ENCODE assay signal across 1 cellular context in genomic region chr16:30355144-30355953, GRCh38.
TF ChIP-seq lines count a peak whose summit lies in the region.

Gene CD2BP2, minus strand, starts transcription at chr16:30355308. Its CDS starts 627 bp downstream, at chr16:30354681.

TF ChIP-seq in SK-N-SH treated with all-trans-retinoic acid at 6 μM for 48 hours, 23 proteins besides CTCF, POLR2A, EP300 and RAD21 (continued from another document):
- TF ChIP-seq ISL1 (CRISPR knock-in tag; IDR thresholded peaks at IDR 0.05): no peak
- no peak for TF ChIP-seq CREB5 (CRISPR knock-in tag; IDR thresholded peaks at IDR 0.05; ENCODE audit: low read depth)
- no peak for TF ChIP-seq ZNF70 (CRISPR knock-in tag; IDR thresholded peaks at IDR 0.05)
- TF ChIP-seq TCF4 (CRISPR knock-in tag; IDR thresholded peaks at IDR 0.05; ENCODE audit: borderline replicate concordance): no peak
- TF ChIP-seq TOX (CRISPR knock-in tag; IDR thresholded peaks at IDR 0.05; ENCODE audit: borderline replicate concordance): no peak
- no peak for TF ChIP-seq PATZ1 (CRISPR knock-in tag; IDR thresholded peaks at IDR 0.05; ENCODE audit: borderline replicate concordance)
- TF ChIP-seq CSDC2 (CRISPR knock-in tag; IDR thresholded peaks at IDR 0.05): 0 out of 2 replicates have a peak, but pooled peaks have one; percentile 82
- 0 out of 2 replicates have a peak, but pooled peaks have one; percentile 38 for TF ChIP-seq ZNF8 (CRISPR knock-in tag; IDR thresholded peaks at IDR 0.05)
- TF ChIP-seq PPARA (CRISPR knock-in tag; IDR thresholded peaks at IDR 0.05; ENCODE audit: borderline replicate concordance): no peak
- no peak for TF ChIP-seq SNAI2 (CRISPR knock-in tag; IDR thresholded peaks at IDR 0.05)
- no peak for TF ChIP-seq ZNF565 (CRISPR knock-in tag; conservative IDR thresholded peaks at IDR 0.05; ENCODE audit: low read depth)
- no peak; the same call in 1 of the 2 replicates for TF ChIP-seq ZFP3 (CRISPR knock-in tag; IDR thresholded peaks at IDR 0.05)
- TF ChIP-seq OSR1 (CRISPR knock-in tag; IDR thresholded peaks at IDR 0.05): no peak
- TF ChIP-seq ESRRG (CRISPR knock-in tag; IDR thresholded peaks at IDR 0.05): no peak
- no peak for TF ChIP-seq POU6F1 (CRISPR knock-in tag; IDR thresholded peaks at IDR 0.05; ENCODE audit: borderline replicate concordance, low read depth)
